Comparison of ENCODE assay signal across 7 cellular contexts in genomic region chrX:48911407-48912182, GRCh38. TPM values are rescaled to one million over a fixed set of nuclear protein-coding genes. Genes with fewer than 3 reads are reported as not detected.
DNase-seq lines count a peak whose midpoint lies in the region; ATAC-seq, FAIRE-seq and TF ChIP-seq lines count a peak whose summit lies in the region.

TSS of gene SLC35A2 (minus strand) at chrX:48911646. CDS start at chrX:48911636, 10 bp downstream.

- H3K9me3 ChIP-seq in K562 (replicated peaks; ENCODE audit: control insufficient read depth, insufficient read depth, low read depth, low read length) (no peaks in the 10 kb centered on the region), sigmoid colon (no peaks in the 10 kb centered on the region)

- ATAC-seq in GM18511 (IDR thresholded peaks at IDR 0.05; ENCODE audit: unreplicated experiment) (peak; percentile 85), HG03045 (IDR thresholded peaks at IDR 0.05; ENCODE audit: unreplicated experiment) (peak; percentile 61), K562 (peak; percentile 91)

- CTCF ChIA-PET in K562 (lab: Yijun Ruan, JAX; ENCODE audit: low intra/inter-chr PET ratio): no interaction called here

- no TSS peak for BruUV-seq in K562 (replicated peaks; lab: Mats Ljungman, UMichigan)

- peaks cover 51% of the 10 kb centered on the region for H3K79me2 ChIP-seq in K562 (ENCODE audit: control insufficient read depth, insufficient read depth, low read length)

- DNase-seq in NCI-H2171 (lab: John Stamatoyannopoulos, UW) (peak; percentile 71), UCSD-AML1 (lab: John Stamatoyannopoulos, UW; ENCODE audit: unreplicated experiment) (peak; percentile 79), K562 (ENCODE audit: extremely low read depth in 1 of 4, low spot score in 3 of 4) (peak; percentile 70 to 88 (median 76)), sigmoid colon (peak; percentile 88)

- POLR2A ChIA-PET in K562 (lab: Yijun Ruan, JAX): interaction anchor here (0.6 to 3.1 kb wide), 6 partner anchors 8 to 110 kb away, joined by 3 to 13 read pairs (median 4); partner anchors contain the start of genes HDAC6, PQBP1 and TIMM17B

- H3K9me1 ChIP-seq in K562 (ENCODE audit: control insufficient read depth, insufficient read depth, low read length): no peaks in the 10 kb centered on the region

- TF ChIP-seq EP300 in K562 (IDR thresholded peaks at IDR 0.05; ENCODE audit: low read length): 0 out of 2 replicates have a peak, but pooled peaks have one; percentile 0
- TF ChIP-seq EP300 in sigmoid colon (IDR thresholded peaks at IDR 0.05): no peak

- under 1% methylated on average over 36 of the region's 60 CpGs for WGBS in K562 (ENCODE audit: insufficient coverage, low coverage, missing lambda C conversion rate)
- 0 to 1% methylated on average over 60 of the region's 60 CpGs for WGBS in sigmoid colon, 2 donors

- H3K27ac ChIP-seq in K562 (ENCODE audit: extremely low read depth, low read depth, low read length) (peak within 1 kb of the TSS; percentile 89), sigmoid colon (peak within 1 kb of the TSS; percentile 62 to 81 (median 71))

- no peaks in the 10 kb centered on the region for H3K27me3 ChIP-seq in K562 (ENCODE audit: control insufficient read depth in 2 of 2, insufficient read depth in 2 of 2, low read length in 2 of 2)
- H3K27me3 ChIP-seq in sigmoid colon: no peaks in the 10 kb centered on the region

- H3K4me1 ChIP-seq in K562 (replicated peaks in 1 of 2; ENCODE audit: control insufficient read depth in 2 of 2, insufficient read depth in 2 of 2, low read length in 2 of 2): peaks cover 30 to 34% of the 10 kb centered on the region in 2 experiments
- H3K4me1 ChIP-seq in sigmoid colon: peaks cover 0 to 11% (median 5%) of the 10 kb centered on the region in 4 donors

- H3K4me3 ChIP-seq in K562: peak within 1 kb of the TSS; percentile 92
- H3K4me3 ChIP-seq in iPS-11a (ENCODE audit: low read depth, low read length): peak within 1 kb of the TSS; percentile 60
- H3K4me3 ChIP-seq in sigmoid colon: peak within 1 kb of the TSS; percentile 43 to 66 (median 62)

- in situ Hi-C loops in K562 (cut with MboI): no loop called here

- H4K20me1 ChIP-seq in K562 (replicated peaks; ENCODE audit: control insufficient read depth, insufficient read depth, low read length): peaks cover 31% of the 10 kb centered on the region

- TF ChIP-seq RAD21 in K562 (CRISPR knock-in tag; conservative IDR thresholded peaks at IDR 0.05 in 1 of 2, IDR thresholded peaks at IDR 0.05 in 1 of 2): 0 out of 4 replicates have a peak, but pooled peaks of 1 of the 2 experiments have one; percentile 12

- TF ChIP-seq CTCF in K562 (IDR thresholded peaks at IDR 0.05 in 2 of 3, conservative IDR thresholded peaks at IDR 0.05 in 1 of 3; ENCODE audit: insufficient read depth in 2 of 3, low read depth in 1 of 3, low read length in 3 of 3) (no peak), sigmoid colon (IDR thresholded peaks at IDR 0.05) (no peak)

- peak within 1 kb of the TSS; percentile 100 for H3K4me2 ChIP-seq in K562 (ENCODE audit: insufficient read depth, low read length)

- FAIRE-seq in K562 (lab: Jason Lieb, UNC): peak; percentile 88

- TF ChIP-seq POLR2A in K562 (conservative IDR thresholded peaks at IDR 0.05) (peak; percentile 85), sigmoid colon (IDR thresholded peaks at IDR 0.05) (peak; percentile 32 to 53)

- H2AFZ ChIP-seq in K562 (ENCODE audit: low read depth, low read length): peak within 1 kb of the TSS; percentile 71

- H3K36me3 ChIP-seq in K562 (ENCODE audit: control insufficient read depth, insufficient read depth, low read length) (peaks cover 64% of the 10 kb centered on the region), sigmoid colon (peaks cover 0 to 3% (median 0%) of the 10 kb centered on the region in 4 donors)

- intact Hi-C loops in K562 (cut with micrococcal nuclease) (loop anchor here (5.0 to 10.0 kb wide), 2 partner anchors 149 to 277 kb away; partner anchors contain the start of gene GLOD5), sigmoid colon (cut with DNase I) (no loop called here)

- peak within 1 kb of the TSS; percentile 85 to 95 for H3K9ac ChIP-seq in K562 (ENCODE audit: insufficient read depth in 1 of 2, low read depth in 2 of 2, low read length in 2 of 2)

TF ChIP-seq in K562, 482 proteins besides CTCF, POLR2A, EP300 and RAD21 (continues in another document):
- TF ChIP-seq ZBED1 (IDR thresholded peaks at IDR 0.05): peak; percentile 74; the same call in 1 of the 2 replicates
- peak; percentile 95 for TF ChIP-seq NKRF (IDR thresholded peaks at IDR 0.05; ENCODE audit: borderline replicate concordance)
- no peak for TF ChIP-seq PCBP2 (IDR thresholded peaks at IDR 0.05; ENCODE audit: low read depth, low read length, poor library complexity, severe bottlenecking)
- TF ChIP-seq CREB1 (IDR thresholded peaks at IDR 0.05): peak; percentile 83
- peak; percentile 90 for TF ChIP-seq CREB1 (CRISPR knock-in tag; IDR thresholded peaks at IDR 0.05)
- TF ChIP-seq SMAD3 (CRISPR knock-in tag; conservative IDR thresholded peaks at IDR 0.05): no peak
- 0 out of 2 replicates have a peak, but pooled peaks have one; percentile 82 for TF ChIP-seq ZNF717 (CRISPR knock-in tag; IDR thresholded peaks at IDR 0.05)
- TF ChIP-seq PHTF2 (CRISPR knock-in tag; IDR thresholded peaks at IDR 0.05): peak; percentile 91
- TF ChIP-seq, protein P1, sequence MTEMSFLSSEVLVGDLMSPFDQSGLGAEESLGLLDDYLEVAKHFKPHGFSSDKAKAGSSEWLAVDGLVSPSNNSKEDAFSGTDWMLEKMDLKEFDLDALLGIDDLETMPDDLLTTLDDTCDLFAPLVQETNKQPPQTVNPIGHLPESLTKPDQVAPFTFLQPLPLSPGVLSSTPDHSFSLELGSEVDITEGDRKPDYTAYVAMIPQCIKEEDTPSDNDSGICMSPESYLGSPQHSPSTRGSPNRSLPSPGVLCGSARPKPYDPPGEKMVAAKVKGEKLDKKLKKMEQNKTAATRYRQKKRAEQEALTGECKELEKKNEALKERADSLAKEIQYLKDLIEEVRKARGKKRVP (CRISPR knock-in tag; IDR thresholded peaks at IDR 0.05): peak; percentile 10; the same call in 1 of the 2 replicates
- peak; percentile 96 for TF ChIP-seq ELF2 (CRISPR knock-in tag; IDR thresholded peaks at IDR 0.05)
- TF ChIP-seq FOSL1 (tag; conservative IDR thresholded peaks at IDR 0.05): peak; percentile 58; the same call in 1 of the 2 replicates
- TF ChIP-seq, protein P2, sequence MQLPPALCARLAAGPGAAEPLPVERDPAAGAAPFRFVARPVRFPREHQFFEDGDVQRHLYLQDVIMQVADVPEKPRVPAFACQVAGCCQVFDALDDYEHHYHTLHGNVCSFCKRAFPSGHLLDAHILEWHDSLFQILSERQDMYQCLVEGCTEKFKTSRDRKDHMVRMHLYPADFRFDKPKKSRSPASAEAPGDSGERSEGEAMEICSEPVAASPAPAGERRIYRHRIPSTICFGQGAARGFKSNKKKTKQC (CRISPR knock-in tag; IDR thresholded peaks at IDR 0.05): peak; percentile 60
- no peak for TF ChIP-seq BCL6 (CRISPR knock-in tag; IDR thresholded peaks at IDR 0.05)
- TF ChIP-seq IRF2 (CRISPR knock-in tag; IDR thresholded peaks at IDR 0.05): no peak
- TF ChIP-seq CBX1 (IDR thresholded peaks at IDR 0.05; ENCODE audit: low read depth): peak; percentile 80; the same call in 1 of the 2 replicates
- TF ChIP-seq POLR2H (tag; IDR thresholded peaks at IDR 0.05; ENCODE audit: low read depth): peak; percentile 89
- 0 out of 2 replicates have a peak, but pooled peaks have one; percentile 16 for TF ChIP-seq TAL1 (IDR thresholded peaks at IDR 0.05)
- peak; percentile 83 for TF ChIP-seq PHF20 (IDR thresholded peaks at IDR 0.05; ENCODE audit: partially characterized antibody)
- no peak for TF ChIP-seq MEF2A (IDR thresholded peaks at IDR 0.05; ENCODE audit: control insufficient read depth, low read depth, low read length)
- no peak for TF ChIP-seq KLF6 (CRISPR knock-in tag; IDR thresholded peaks at IDR 0.05; ENCODE audit: borderline replicate concordance)

RNA-seq across cellular contexts. Expression of gene SLC35A2, which starts in this region (rescaled TPM):
- 43.4 and 77.8 TPM in 2 replicates for total RNA-seq in K562 (2011; cell fraction: chromatin; rRNA removed; ENCODE audit: low replicate concordance)
- 85.0 and 85.7 TPM in 2 replicates for total RNA-seq in K562 (2011; cell fraction: nucleolus; rRNA removed)
- total RNA-seq in K562 (2011; cell fraction: nucleoplasm; rRNA removed): 78.3 and 79.2 TPM in 2 replicates
- total RNA-seq in K562 (2014; rRNA removed) (18.0 and 22.3 TPM in 2 replicates), K562 (2014; rRNA removed; fragmentation: Illumina TruSeq; extraction: Trizol) (19.6 and 19.8 TPM in 2 replicates), K562 (2015; rRNA removed; fragmentation: Illumina TruSeq; extraction: Trizol) (19.2 and 20.0 TPM in 2 replicates), K562 (2021) (32.3 and 38.9 TPM in 2 replicates), sigmoid colon (10 to 100 TPM in 1 of 4 donors, 1 to 10 TPM in 3; 5.6 to 20.2 (median 6.0) TPM)
- polyA plus RNA-seq in K562 (2011; rRNA removed) (37.4 and 59.3 TPM in 2 replicates), K562 (2014; fragmentation: Illumina TruSeq; extraction: Trizol) (37.6 and 42.6 TPM in 2 replicates), K562 (2014; fragmentation: Nextera tagmentation; extraction: Ambion mirVana) (1 to 10 TPM; 3.3 to 5.2 TPM), K562 (2014; rRNA removed) (32.3 and 36.5 TPM in 2 replicates), sigmoid colon (10 to 100 TPM in 1 of 3 donors, 1 to 10 TPM in 2; 6.0 to 43.9 (median 9.0) TPM)
- polyA plus RNA-seq in K562 (2011; cell fraction: cytosol; rRNA removed): 99.1 and 114 TPM in 2 replicates
- 79.9 and 86.5 TPM in 2 replicates for polyA plus RNA-seq in K562 (2011; cell fraction: nucleus; rRNA removed)
- 27.7 and 32.6 TPM in 2 replicates for polyA plus RNA-seq in K562 (2012)
- polyA minus RNA-seq in K562 (2011; rRNA and poly(A)+ RNA removed): 32.1 and 45.8 TPM in 2 replicates
- polyA minus RNA-seq in K562 (2011; cell fraction: cytosol; rRNA and poly(A)+ RNA removed): 25.4 and 31.9 TPM in 2 replicates
- 12.7 and 17.7 TPM in 2 replicates for polyA minus RNA-seq in K562 (2011; cell fraction: nucleus; rRNA and poly(A)+ RNA removed)

Comparison
In these comparisons a context has a peak if more than half of its experiments do, and no peak if none do; other contexts are left out.
1. Peak in every context shown above with its lines: DNase-seq, ATAC-seq, H3K4me3 ChIP-seq and H3K27ac ChIP-seq.